ENCODE assay signal across 10 cellular contexts in genomic region chr4:15234585-15235126, GRCh38.
DNase-seq lines count a peak whose midpoint lies in the region; FAIRE-seq and TF ChIP-seq lines count a peak whose summit lies in the region.
"Had no signal": no experiment of that assay in that cellular context is flagged by ENCODE, and none has a peak within 500 bp of the region (broad histone marks: within the 10 kb centered on the region; RNA-seq: fewer than 3 reads in every experiment).

No MANE protein-coding gene starts in this region.

- intact Hi-C loops in ovary (cut with DNase I) = loop anchor here in 3 of 4 donors (5.0 kb wide), 1 partner anchor 223 kb away; no protein-coding TSS in a partner anchor

- no peak overlapping the region for H3K4me3 ChIP-seq in bronchial epithelial cell (ENCODE audit: low read depth, low read length)
- no peak overlapping the region for H3K4me3 ChIP-seq in ovary

- peak; percentile 88 for DNase-seq in AG09319 (ENCODE audit: extremely low read depth, low read depth)
- DNase-seq in LoVo (ENCODE audit: low spot score) = peak; percentile 32
- peak; percentile 93 for DNase-seq in bronchial epithelial cell (ENCODE audit: low read depth)
- DNase-seq in myocyte (ENCODE audit: low read depth) = peak; percentile 79
- no peak for DNase-seq in activated CD4-positive, CD25-positive, alpha-beta regulatory T cell (lab: John Stamatoyannopoulos, UW)
- no peak for DNase-seq in NCI-H345 treated with DMSO at 0.1 percent for 48 hours (lab: John Stamatoyannopoulos, UW; ENCODE audit: unreplicated experiment)
- no peak for DNase-seq in NCI-H187 (lab: John Stamatoyannopoulos, UW)
- no peak for DNase-seq in ovary
- DNase-seq: NCI-H510A had no signal

- no peak for FAIRE-seq in bronchial epithelial cell (lab: Jason Lieb, UNC)

- TF ChIP-seq CTCF in AG09319 (IDR thresholded peaks at IDR 0.05; ENCODE audit: low read depth, low read length) = no peak
- no peak for TF ChIP-seq CTCF in bronchial epithelial cell (IDR thresholded peaks at IDR 0.05; ENCODE audit: insufficient read depth, low read length, severe bottlenecking)
- TF ChIP-seq CTCF in ovary (IDR thresholded peaks at IDR 0.05) = no peak

- no peak for TF ChIP-seq POLR2A in ovary (IDR thresholded peaks at IDR 0.05)

- H3K27ac ChIP-seq in ovary = no peak overlapping the region
- H3K27ac ChIP-seq: VCaP had no signal

- no peaks in the 10 kb centered on the region for H3K36me3 ChIP-seq in bronchial epithelial cell (ENCODE audit: control insufficient read depth, insufficient read depth, low read length)
- no peaks in the 10 kb centered on the region for H3K36me3 ChIP-seq in ovary

- H3K27me3 ChIP-seq in bronchial epithelial cell (ENCODE audit: control insufficient read depth, insufficient read depth, low read length) = peaks cover 5% of the 10 kb centered on the region
- H3K27me3 ChIP-seq in ovary = no peaks in the 10 kb centered on the region

- no peak for TF ChIP-seq EP300 in ovary (IDR thresholded peaks at IDR 0.05)

- WGBS in ovary, 3 donors = 25 to 26% (median 26%) methylated on average over 3 of the region's 3 CpGs

- H3K4me1 ChIP-seq in ovary (ENCODE audit: insufficient read depth) = peaks cover 5% of the 10 kb centered on the region

- no peaks in the 10 kb centered on the region for H3K9me3 ChIP-seq in ovary

Comparison
In these comparisons a context has a peak if more than half of its experiments do, and no peak if none do; other contexts are left out.
1. DNase-seq: peak in AG09319 (single experiment), LoVo (single experiment), bronchial epithelial cell (single experiment) and myocyte (single experiment); none in activated CD4-positive, CD25-positive, alpha-beta regulatory T cell (0 of 4), NCI-H345 treated with DMSO at 0.1 percent for 48 hours (single experiment), NCI-H187 (0 of 2) and ovary (0 of 5).